ENCODE assay signal across 15 cellular contexts in the genomic region with DNA sequence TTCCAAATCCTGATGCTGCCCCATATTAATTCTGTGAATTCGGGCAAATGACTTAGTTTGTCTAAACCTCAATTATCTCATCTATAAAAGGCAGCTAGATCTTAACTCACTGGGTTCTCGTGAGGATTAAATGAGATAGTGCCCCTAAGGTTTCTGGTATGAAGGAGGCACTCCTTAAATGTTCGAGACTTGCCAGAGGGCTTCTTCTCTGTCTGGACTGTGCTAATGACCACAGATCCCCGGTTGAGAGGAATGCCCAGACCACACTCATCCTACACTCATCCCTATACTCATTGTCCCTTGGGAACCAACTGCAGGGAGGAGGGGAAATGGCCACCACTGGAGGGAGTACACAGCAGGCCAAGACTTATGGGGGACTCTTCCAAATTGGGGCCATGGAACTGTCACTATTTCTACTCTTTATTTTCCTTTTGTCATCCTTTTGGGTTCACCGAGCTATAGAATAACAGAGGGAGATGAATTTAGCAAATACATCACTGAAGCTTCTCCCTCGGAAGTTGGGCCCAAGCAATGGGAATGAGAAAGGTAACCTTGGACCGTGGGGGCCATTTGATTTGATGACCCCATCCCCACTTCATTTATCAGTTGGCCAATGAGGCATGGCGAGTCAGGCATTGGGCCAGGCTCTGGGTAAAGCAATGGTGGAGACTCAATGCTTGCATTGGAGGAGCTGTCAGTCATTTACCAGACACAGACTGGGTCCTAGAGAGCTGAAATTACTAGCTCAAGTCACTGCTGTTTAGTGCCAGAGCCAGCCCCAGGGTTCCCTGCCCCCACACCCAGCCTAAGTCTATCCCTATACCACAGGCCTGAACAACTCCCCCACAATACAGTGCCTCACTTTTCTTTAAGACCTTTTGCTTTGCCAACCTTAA. TPM values are rescaled to one million over a fixed set of nuclear protein-coding genes. Genes with fewer than 3 reads are reported as not detected.
DNase-seq lines count a peak whose midpoint lies in the region; ATAC-seq and TF ChIP-seq lines count a peak whose summit lies in the region.
"Had no signal": no experiment of that assay in that cellular context is flagged by ENCODE, and none has a peak within 500 bp of the region (broad histone marks: within the 10 kb centered on the region; RNA-seq: fewer than 3 reads in every experiment).

No MANE protein-coding gene starts in this region.

- no peak overlapping the region for H3K4me3 Mint-ChIP-seq in activated T-helper 1 cell treated with anti-CD3 and anti-CD28 coated beads, Interleukin-12 subunit alpha, Interleukin-12 subunit beta, Interleukin-2, Interleukin-4 antibody, amounts not matched to agents 30 ng/mL and 10 ng/mL and 1 ng/mL, durations not matched to agents 14 hours and 24 hours and 36 hours
- H3K4me3 Mint-ChIP-seq: stimulated activated naive CD8-positive, alpha-beta T cell treated with anti-CD3 and anti-CD28 coated beads, Interleukin-15, Interleukin-2, amounts not matched to agents 100 ng/mL and 50 ng/mL, for 24 hours; T-cell had no signal

- H3K27ac ChIP-seq in GM23248: peak overlapping the region; percentile 18; the same call in 1 of the 2 replicates
- H3K27ac ChIP-seq in hepatocyte: peak overlapping the region; percentile 68
- H3K27ac ChIP-seq in stomach: no peak overlapping the region
- no peak overlapping the region for H3K27ac ChIP-seq in psoas muscle
- H3K27ac ChIP-seq: C4-2B, gastrocnemius medialis had no signal

- H3K36me3 ChIP-seq in GM23248 (ENCODE audit: low read depth): no peaks in the 10 kb centered on the region
- H3K36me3 ChIP-seq in hepatocyte (replicated peaks; ENCODE audit: insufficient read depth, low read depth): no peaks in the 10 kb centered on the region
- peaks cover 26 to 42% (median 38%) of the 10 kb centered on the region in 4 donors for H3K36me3 ChIP-seq in stomach
- peaks cover under 1 to 47% of the 10 kb centered on the region in 2 donors for H3K36me3 ChIP-seq in psoas muscle (ENCODE audit: insufficient read depth in 1 of 2, low read depth in 1 of 2)

- H3K27me3 ChIP-seq in GM23248 (replicated peaks; ENCODE audit: insufficient read depth): no peaks in the 10 kb centered on the region; the same call in 1 of the 2 replicates
- H3K27me3 ChIP-seq in hepatocyte: no peaks in the 10 kb centered on the region
- no peaks in the 10 kb centered on the region for H3K27me3 ChIP-seq in stomach
- H3K27me3 ChIP-seq in psoas muscle (ENCODE audit: insufficient read depth in 3 of 3, low read length in 2 of 3): no peaks in the 10 kb centered on the region
- H3K27me3 ChIP-seq: gastrocnemius medialis had no signal

- in situ Hi-C loops in GM23248 (cut with MboI): no loop called here

- H3K79me2 ChIP-seq in GM23248 (ENCODE audit: insufficient read depth) (0 out of 2 replicates have a peak, but pooled peaks cover 6% of the 10 kb centered on the region), hepatocyte (peaks cover 46% of the 10 kb centered on the region)

- H2AFZ ChIP-seq in GM23248 (no peak overlapping the region), hepatocyte (no peak overlapping the region)

- H3K9me3 ChIP-seq in GM23248 (ENCODE audit: low read depth) (no peaks in the 10 kb centered on the region), hepatocyte (ENCODE audit: low read depth) (no peaks in the 10 kb centered on the region), stomach (no peaks in the 10 kb centered on the region), psoas muscle (no peaks in the 10 kb centered on the region)
- H3K9me3 ChIP-seq: gastrocnemius medialis had no signal

- H3K4me2 ChIP-seq in GM23248 (ENCODE audit: unreplicated experiment): peak overlapping the region; percentile 5
- no peak overlapping the region for H3K4me2 ChIP-seq in hepatocyte

- 59 to 64% methylated on average over 8 of the region's 8 CpGs for WGBS in GM23248 (ENCODE audit: low coverage in 1 of 2, low lambda C conversion rate in 2 of 2, missing lambda C conversion rate in 2 of 2), 2 experiments
- 74% methylated on average over 8 of the region's 8 CpGs for WGBS in hepatocyte (ENCODE audit: low lambda C conversion rate, missing lambda C conversion rate)
- WGBS in stomach, 5 donors: 86 to 95% (median 94%) methylated on average over 8 of the region's 8 CpGs
- WGBS in psoas muscle, 3 donors: 84 to 92% (median 88%) methylated on average over 8 of the region's 8 CpGs

- peaks cover 18% of the 10 kb centered on the region for H3F3A ChIP-seq in GM23248 (ENCODE audit: insufficient read depth)

- H3K9me2 ChIP-seq in GM23248 (ENCODE audit: insufficient read depth) (no peaks in the 10 kb centered on the region), hepatocyte (replicated peaks; ENCODE audit: insufficient read depth) (no peaks in the 10 kb centered on the region)

- H3K4me3 ChIP-seq in GM23248 (no peak overlapping the region), hepatocyte (no peak overlapping the region), stomach (no peak overlapping the region), psoas muscle (no peak overlapping the region)
- H3K4me3 ChIP-seq: dorsolateral prefrontal cortex, gastrocnemius medialis had no signal

- intact Hi-C loops in activated T-helper 1 cell treated with anti-CD3 and anti-CD28 coated beads, Interleukin-12 subunit alpha, Interleukin-12 subunit beta, Interleukin-2, Interleukin-4 antibody, amounts not matched to agents 30 ng/mL and 10 ng/mL and 1 ng/mL, durations not matched to agents 14 hours and 24 hours and 36 hours (cut with micrococcal nuclease): loop anchor here (5.0 kb wide), 1 partner anchor 384 kb away; no protein-coding TSS in a partner anchor
- intact Hi-C loops in stomach (cut with DNase I; ENCODE audit: low total_unique reads) (no loop called here), psoas muscle (cut with DNase I) (no loop called here)

- no peaks in the 10 kb centered on the region for H3K9me3 Mint-ChIP-seq in activated T-helper 1 cell treated with anti-CD3 and anti-CD28 coated beads, Interleukin-12 subunit alpha, Interleukin-12 subunit beta, Interleukin-2, Interleukin-4 antibody, amounts not matched to agents 30 ng/mL and 10 ng/mL and 1 ng/mL, durations not matched to agents 14 hours and 24 hours and 36 hours
- H3K9me3 Mint-ChIP-seq: stimulated activated naive CD8-positive, alpha-beta T cell treated with anti-CD3 and anti-CD28 coated beads, Interleukin-15, Interleukin-2, amounts not matched to agents 100 ng/mL and 50 ng/mL, for 24 hours; T-cell had no signal

- H3K9ac ChIP-seq in GM23248: no peak overlapping the region

- TF ChIP-seq POLR2A in stomach (IDR thresholded peaks at IDR 0.05): no peak

- H3K4me1 ChIP-seq in GM23248 (ENCODE audit: insufficient read depth): peaks cover 17% of the 10 kb centered on the region
- peaks cover 6% of the 10 kb centered on the region for H3K4me1 ChIP-seq in hepatocyte (ENCODE audit: insufficient read depth)
- H3K4me1 ChIP-seq in stomach: peaks cover 5 to 28% (median 18%) of the 10 kb centered on the region in 4 donors
- H3K4me1 ChIP-seq in psoas muscle: peaks cover 12% of the 10 kb centered on the region

- peaks cover 52% of the 10 kb centered on the region for H3K4me1 Mint-ChIP-seq in activated T-helper 1 cell treated with anti-CD3 and anti-CD28 coated beads, Interleukin-12 subunit alpha, Interleukin-12 subunit beta, Interleukin-2, Interleukin-4 antibody, amounts not matched to agents 30 ng/mL and 10 ng/mL and 1 ng/mL, durations not matched to agents 14 hours and 24 hours and 36 hours (ENCODE audit: low read depth)

- no peak for TF ChIP-seq EP300 in stomach (IDR thresholded peaks at IDR 0.05)

- H3K27me3 Mint-ChIP-seq in activated T-helper 1 cell treated with anti-CD3 and anti-CD28 coated beads, Interleukin-12 subunit alpha, Interleukin-12 subunit beta, Interleukin-2, Interleukin-4 antibody, amounts not matched to agents 30 ng/mL and 10 ng/mL and 1 ng/mL, durations not matched to agents 14 hours and 24 hours and 36 hours (ENCODE audit: insufficient read depth): no peaks in the 10 kb centered on the region

- DNase-seq in Daoy (ENCODE audit: low read depth): peak; percentile 71
- DNase-seq in GM23248: peak; percentile 95
- DNase-seq in activated T-helper 1 cell treated with anti-CD3 and anti-CD28 coated beads, Interleukin-12 subunit alpha, Interleukin-12 subunit beta, Interleukin-2, Interleukin-4 antibody, amounts not matched to agents 30 ng/mL and 10 ng/mL and 1 ng/mL, durations not matched to agents 14 hours and 24 hours and 36 hours (ENCODE audit: low spot score): no peak
- no peak for DNase-seq in hepatocyte (ENCODE audit: low spot score)
- no peak for DNase-seq in stomach
- no peak for DNase-seq in iPS-NIHi11 (ENCODE audit: low spot score)
- DNase-seq in NCI-H2029 treated with DMSO at 0.1 percent for 48 hours (lab: John Stamatoyannopoulos, UW): no peak
- no peak for DNase-seq in psoas muscle
- DNase-seq: activated CD8-positive, alpha-beta memory T cell treated with anti-CD3 and anti-CD28 coated beads for 24 hours; dorsolateral prefrontal cortex; gastrocnemius medialis; stimulated activated CD4-positive, alpha-beta T cell treated with anti-CD3 and anti-CD28 coated beads, Interleukin-4, amount 100 ng/mL, for 4 hours; T-cell had no signal

- no peak for ATAC-seq in psoas muscle
- ATAC-seq: gastrocnemius medialis, T-cell had no signal

- TF ChIP-seq CTCF in hepatocyte (IDR thresholded peaks at IDR 0.05; ENCODE audit: poor library complexity) (no peak), stomach (IDR thresholded peaks at IDR 0.05) (no peak), psoas muscle (IDR thresholded peaks at IDR 0.05) (no peak)

- peaks cover 49% of the 10 kb centered on the region for H3K36me3 Mint-ChIP-seq in activated T-helper 1 cell treated with anti-CD3 and anti-CD28 coated beads, Interleukin-12 subunit alpha, Interleukin-12 subunit beta, Interleukin-2, Interleukin-4 antibody, amounts not matched to agents 30 ng/mL and 10 ng/mL and 1 ng/mL, durations not matched to agents 14 hours and 24 hours and 36 hours (ENCODE audit: low read depth)

- H3K27ac Mint-ChIP-seq in activated T-helper 1 cell treated with anti-CD3 and anti-CD28 coated beads, Interleukin-12 subunit alpha, Interleukin-12 subunit beta, Interleukin-2, Interleukin-4 antibody, amounts not matched to agents 30 ng/mL and 10 ng/mL and 1 ng/mL, durations not matched to agents 14 hours and 24 hours and 36 hours: peak overlapping the region; percentile 69
- H3K27ac Mint-ChIP-seq: stimulated activated naive CD8-positive, alpha-beta T cell treated with anti-CD3 and anti-CD28 coated beads, Interleukin-15, Interleukin-2, amounts not matched to agents 100 ng/mL and 50 ng/mL, for 24 hours; T-cell had no signal

- H4K20me1 ChIP-seq in GM23248 (ENCODE audit: insufficient read depth): no peaks in the 10 kb centered on the region
- H4K20me1 ChIP-seq in hepatocyte (ENCODE audit: insufficient read depth, poor library complexity, severe bottlenecking): peaks cover 23% of the 10 kb centered on the region

RNA-seq across cellular contexts. Expression of gene ATF3, which starts 5.1 kb away (rescaled TPM):
- total RNA-seq in Daoy (2014; rRNA removed; shearing (Covaris generic)): 17.8 and 37.4 TPM in 2 replicates
- total RNA-seq in GM23248 (2014; rRNA removed; shearing (Covaris generic)): 0.86 and 4.9 TPM in 2 replicates
- polyA plus RNA-seq in GM23248 (2016; fragmentation: Nextera tagmentation; extraction: Ambion mirVana) (1.5 and 1.7 TPM in 2 replicates), hepatocyte (129 and 178 TPM in 2 replicates), stomach (10 to 100 TPM; 19.9 to 60.2 (median 33.0) TPM), psoas muscle (10 to 100 TPM in 2 of 3 donors, 1 to 10 TPM in 1; 6.6 to 29.2 (median 10.1) TPM)
- 23.0 and 23.3 TPM in 2 replicates for total RNA-seq in activated T-helper 1 cell treated with anti-CD3 and anti-CD28 coated beads, Interleukin-12 subunit alpha, Interleukin-12 subunit beta, Interleukin-2, Interleukin-4 antibody, amounts not matched to agents 30 ng/mL and 10 ng/mL and 1 ng/mL, durations not matched to agents 14 hours and 24 hours and 36 hours
- total RNA-seq in hepatocyte (128 TPM in 2 replicates), stomach (10 to 100 TPM in 4 of 5 donors, not detected in 1; 14.0 to 59.8 (median 24.3) TPM), psoas muscle (10 to 100 TPM; 13.5 to 51.3 (median 26.3) TPM)

Comparison
In these comparisons a context has a peak if more than half of its experiments do, and no peak if none do; other contexts are left out.
1. DNase-seq: peak in Daoy (single experiment) and GM23248 (single experiment); none in activated T-helper 1 cell treated with anti-CD3 and anti-CD28 coated beads, Interleukin-12 subunit alpha, Interleukin-12 subunit beta, Interleukin-2, Interleukin-4 antibody, amounts not matched to agents 30 ng/mL and 10 ng/mL and 1 ng/mL, durations not matched to agents 14 hours and 24 hours and 36 hours (single experiment), hepatocyte (single experiment), stomach (single experiment), iPS-NIHi11 (single experiment), NCI-H2029 treated with DMSO at 0.1 percent for 48 hours (single experiment) and psoas muscle (0 of 2).
2. H3K27ac ChIP-seq: peak in GM23248 (single experiment) and hepatocyte (single experiment); none in stomach (0 of 5) and psoas muscle (single experiment).